In the genomic region with DNA sequence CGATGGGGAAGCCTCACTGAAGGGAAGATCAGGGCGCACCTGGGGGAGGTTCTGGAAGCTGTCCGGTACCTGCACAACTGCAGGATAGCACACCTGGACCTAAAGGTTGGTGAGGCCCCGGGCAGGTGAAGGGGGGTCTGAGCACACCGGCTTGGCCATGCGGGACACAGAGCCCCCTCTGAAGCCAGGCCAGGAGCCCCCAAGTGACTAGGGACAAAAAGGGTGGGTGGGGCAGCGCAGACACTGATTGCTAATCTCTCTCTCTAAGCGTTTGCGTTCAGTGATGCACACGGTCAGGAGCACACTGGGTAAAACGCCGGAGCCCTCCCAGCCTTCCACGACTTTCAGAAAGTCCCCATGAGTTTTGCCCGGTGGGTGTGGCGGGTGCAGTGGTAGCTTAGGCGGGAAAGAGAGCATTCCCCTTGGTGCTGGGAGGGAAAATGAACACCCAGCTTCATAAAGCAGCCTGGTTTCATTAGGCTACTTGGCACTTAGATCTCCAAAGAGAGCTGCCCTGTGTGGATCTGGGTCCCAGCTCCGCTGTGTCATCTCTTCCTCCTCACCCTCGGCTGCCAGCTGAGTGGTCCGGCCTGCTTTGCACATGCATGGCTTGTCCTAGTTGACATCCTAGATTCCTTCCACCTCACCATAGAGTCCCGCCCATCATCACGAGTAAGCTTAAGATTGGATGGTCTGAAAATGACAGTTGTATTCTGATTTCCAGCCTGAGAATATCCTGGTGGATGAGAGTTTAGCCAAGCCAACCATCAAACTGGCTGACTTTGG, we compare ENCODE assay signal across 1 cellular context.
TF ChIP-seq lines count a peak whose summit lies in the region.

No MANE protein-coding gene starts in this region.

TF ChIP-seq in WTC11, 78 proteins besides CTCF, POLR2A, EP300 and RAD21 (continued from another document):
- TF ChIP-seq, protein P1, sequence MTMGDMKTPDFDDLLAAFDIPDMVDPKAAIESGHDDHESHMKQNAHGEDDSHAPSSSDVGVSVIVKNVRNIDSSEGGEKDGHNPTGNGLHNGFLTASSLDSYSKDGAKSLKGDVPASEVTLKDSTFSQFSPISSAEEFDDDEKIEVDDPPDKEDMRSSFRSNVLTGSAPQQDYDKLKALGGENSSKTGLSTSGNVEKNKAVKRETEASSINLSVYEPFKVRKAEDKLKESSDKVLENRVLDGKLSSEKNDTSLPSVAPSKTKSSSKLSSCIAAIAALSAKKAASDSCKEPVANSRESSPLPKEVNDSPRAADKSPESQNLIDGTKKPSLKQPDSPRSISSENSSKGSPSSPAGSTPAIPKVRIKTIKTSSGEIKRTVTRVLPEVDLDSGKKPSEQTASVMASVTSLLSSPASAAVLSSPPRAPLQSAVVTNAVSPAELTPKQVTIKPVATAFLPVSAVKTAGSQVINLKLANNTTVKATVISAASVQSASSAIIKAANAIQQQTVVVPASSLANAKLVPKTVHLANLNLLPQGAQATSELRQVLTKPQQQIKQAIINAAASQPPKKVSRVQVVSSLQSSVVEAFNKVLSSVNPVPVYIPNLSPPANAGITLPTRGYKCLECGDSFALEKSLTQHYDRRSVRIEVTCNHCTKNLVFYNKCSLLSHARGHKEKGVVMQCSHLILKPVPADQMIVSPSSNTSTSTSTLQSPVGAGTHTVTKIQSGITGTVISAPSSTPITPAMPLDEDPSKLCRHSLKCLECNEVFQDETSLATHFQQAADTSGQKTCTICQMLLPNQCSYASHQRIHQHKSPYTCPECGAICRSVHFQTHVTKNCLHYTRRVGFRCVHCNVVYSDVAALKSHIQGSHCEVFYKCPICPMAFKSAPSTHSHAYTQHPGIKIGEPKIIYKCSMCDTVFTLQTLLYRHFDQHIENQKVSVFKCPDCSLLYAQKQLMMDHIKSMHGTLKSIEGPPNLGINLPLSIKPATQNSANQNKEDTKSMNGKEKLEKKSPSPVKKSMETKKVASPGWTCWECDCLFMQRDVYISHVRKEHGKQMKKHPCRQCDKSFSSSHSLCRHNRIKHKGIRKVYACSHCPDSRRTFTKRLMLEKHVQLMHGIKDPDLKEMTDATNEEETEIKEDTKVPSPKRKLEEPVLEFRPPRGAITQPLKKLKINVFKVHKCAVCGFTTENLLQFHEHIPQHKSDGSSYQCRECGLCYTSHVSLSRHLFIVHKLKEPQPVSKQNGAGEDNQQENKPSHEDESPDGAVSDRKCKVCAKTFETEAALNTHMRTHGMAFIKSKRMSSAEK (CRISPR knock-in tag; IDR thresholded peaks at IDR 0.05; ENCODE audit: borderline replicate concordance) = no peak
- no peak for TF ChIP-seq ZNF138 (CRISPR knock-in tag; conservative IDR thresholded peaks at IDR 0.05)
- TF ChIP-seq ELF4 (CRISPR knock-in tag; IDR thresholded peaks at IDR 0.05; ENCODE audit: low read depth) = no peak
- TF ChIP-seq, protein P2, sequence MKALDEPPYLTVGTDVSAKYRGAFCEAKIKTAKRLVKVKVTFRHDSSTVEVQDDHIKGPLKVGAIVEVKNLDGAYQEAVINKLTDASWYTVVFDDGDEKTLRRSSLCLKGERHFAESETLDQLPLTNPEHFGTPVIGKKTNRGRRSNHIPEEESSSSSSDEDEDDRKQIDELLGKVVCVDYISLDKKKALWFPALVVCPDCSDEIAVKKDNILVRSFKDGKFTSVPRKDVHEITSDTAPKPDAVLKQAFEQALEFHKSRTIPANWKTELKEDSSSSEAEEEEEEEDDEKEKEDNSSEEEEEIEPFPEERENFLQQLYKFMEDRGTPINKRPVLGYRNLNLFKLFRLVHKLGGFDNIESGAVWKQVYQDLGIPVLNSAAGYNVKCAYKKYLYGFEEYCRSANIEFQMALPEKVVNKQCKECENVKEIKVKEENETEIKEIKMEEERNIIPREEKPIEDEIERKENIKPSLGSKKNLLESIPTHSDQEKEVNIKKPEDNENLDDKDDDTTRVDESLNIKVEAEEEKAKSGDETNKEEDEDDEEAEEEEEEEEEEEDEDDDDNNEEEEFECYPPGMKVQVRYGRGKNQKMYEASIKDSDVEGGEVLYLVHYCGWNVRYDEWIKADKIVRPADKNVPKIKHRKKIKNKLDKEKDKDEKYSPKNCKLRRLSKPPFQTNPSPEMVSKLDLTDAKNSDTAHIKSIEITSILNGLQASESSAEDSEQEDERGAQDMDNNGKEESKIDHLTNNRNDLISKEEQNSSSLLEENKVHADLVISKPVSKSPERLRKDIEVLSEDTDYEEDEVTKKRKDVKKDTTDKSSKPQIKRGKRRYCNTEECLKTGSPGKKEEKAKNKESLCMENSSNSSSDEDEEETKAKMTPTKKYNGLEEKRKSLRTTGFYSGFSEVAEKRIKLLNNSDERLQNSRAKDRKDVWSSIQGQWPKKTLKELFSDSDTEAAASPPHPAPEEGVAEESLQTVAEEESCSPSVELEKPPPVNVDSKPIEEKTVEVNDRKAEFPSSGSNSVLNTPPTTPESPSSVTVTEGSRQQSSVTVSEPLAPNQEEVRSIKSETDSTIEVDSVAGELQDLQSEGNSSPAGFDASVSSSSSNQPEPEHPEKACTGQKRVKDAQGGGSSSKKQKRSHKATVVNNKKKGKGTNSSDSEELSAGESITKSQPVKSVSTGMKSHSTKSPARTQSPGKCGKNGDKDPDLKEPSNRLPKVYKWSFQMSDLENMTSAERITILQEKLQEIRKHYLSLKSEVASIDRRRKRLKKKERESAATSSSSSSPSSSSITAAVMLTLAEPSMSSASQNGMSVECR (CRISPR knock-in tag; IDR thresholded peaks at IDR 0.05; ENCODE audit: borderline replicate concordance) = no peak
- no peak for TF ChIP-seq SMAD3 (CRISPR knock-in tag; IDR thresholded peaks at IDR 0.05; ENCODE audit: borderline replicate concordance)
- TF ChIP-seq FOXJ3 (CRISPR knock-in tag; IDR thresholded peaks at IDR 0.05; ENCODE audit: borderline replicate concordance) = no peak
- TF ChIP-seq CREB1 (CRISPR knock-in tag; IDR thresholded peaks at IDR 0.05) = no peak
- TF ChIP-seq PRRX2 (CRISPR knock-in tag; IDR thresholded peaks at IDR 0.05) = no peak
- TF ChIP-seq, protein P3, sequence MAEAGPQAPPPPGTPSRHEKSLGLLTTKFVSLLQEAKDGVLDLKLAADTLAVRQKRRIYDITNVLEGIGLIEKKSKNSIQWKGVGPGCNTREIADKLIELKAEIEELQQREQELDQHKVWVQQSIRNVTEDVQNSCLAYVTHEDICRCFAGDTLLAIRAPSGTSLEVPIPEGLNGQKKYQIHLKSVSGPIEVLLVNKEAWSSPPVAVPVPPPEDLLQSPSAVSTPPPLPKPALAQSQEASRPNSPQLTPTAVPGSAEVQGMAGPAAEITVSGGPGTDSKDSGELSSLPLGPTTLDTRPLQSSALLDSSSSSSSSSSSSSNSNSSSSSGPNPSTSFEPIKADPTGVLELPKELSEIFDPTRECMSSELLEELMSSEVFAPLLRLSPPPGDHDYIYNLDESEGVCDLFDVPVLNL (CRISPR knock-in tag; IDR thresholded peaks at IDR 0.05; ENCODE audit: borderline replicate concordance, low read depth) = no peak
- no peak for TF ChIP-seq TEAD1 (CRISPR knock-in tag; IDR thresholded peaks at IDR 0.05)
- TF ChIP-seq NR3C1 (CRISPR knock-in tag; conservative IDR thresholded peaks at IDR 0.05; ENCODE audit: low read depth) = no peak
- no peak for TF ChIP-seq RORB (CRISPR knock-in tag; IDR thresholded peaks at IDR 0.05)
- TF ChIP-seq MYBL2 (CRISPR knock-in tag; IDR thresholded peaks at IDR 0.05) = no peak
- TF ChIP-seq, protein P4, sequence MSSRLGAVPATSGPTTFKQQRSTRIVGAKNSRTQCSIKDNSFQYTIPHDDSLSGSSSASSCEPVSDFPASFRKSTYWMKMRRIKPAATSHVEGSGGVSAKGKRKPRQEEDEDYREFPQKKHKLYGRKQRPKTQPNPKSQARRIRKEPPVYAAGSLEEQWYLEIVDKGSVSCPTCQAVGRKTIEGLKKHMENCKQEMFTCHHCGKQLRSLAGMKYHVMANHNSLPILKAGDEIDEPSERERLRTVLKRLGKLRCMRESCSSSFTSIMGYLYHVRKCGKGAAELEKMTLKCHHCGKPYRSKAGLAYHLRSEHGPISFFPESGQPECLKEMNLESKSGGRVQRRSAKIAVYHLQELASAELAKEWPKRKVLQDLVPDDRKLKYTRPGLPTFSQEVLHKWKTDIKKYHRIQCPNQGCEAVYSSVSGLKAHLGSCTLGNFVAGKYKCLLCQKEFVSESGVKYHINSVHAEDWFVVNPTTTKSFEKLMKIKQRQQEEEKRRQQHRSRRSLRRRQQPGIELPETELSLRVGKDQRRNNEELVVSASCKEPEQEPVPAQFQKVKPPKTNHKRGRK (CRISPR knock-in tag; IDR thresholded peaks at IDR 0.05; ENCODE audit: borderline replicate concordance) = no peak
